Comparison of ENCODE assay signal across 10 cellular contexts in the genomic region with DNA sequence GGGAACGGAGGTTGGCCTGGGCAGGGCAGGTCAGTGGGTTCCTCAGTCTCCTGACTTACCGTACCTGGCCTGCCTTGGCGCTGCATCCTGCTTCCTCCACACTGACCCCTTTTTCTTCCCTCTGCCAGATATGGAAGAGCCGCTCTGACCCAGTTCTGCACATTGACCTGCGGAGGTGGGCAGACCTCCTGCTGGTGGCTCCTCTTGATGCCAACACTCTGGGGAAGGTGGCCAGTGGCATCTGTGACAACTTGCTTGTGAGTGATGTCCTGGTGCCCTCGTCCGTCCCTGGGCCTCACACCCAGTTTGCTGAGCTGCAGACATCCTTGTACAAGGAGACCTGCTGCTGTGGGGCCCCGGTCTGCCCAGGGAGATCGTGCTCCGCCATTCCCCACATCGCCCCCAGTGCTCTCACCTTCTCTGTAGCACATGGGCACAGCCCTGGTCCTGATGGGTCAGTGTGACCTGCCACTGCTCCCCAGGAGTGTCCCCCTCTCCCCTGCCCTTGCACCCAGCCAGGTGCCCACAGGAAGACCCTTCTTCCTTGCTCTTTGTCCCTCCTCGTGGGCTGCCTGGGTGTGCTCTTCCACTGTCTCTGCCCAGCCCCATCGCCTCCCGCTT. TPM values are rescaled to one million over a fixed set of nuclear protein-coding genes. Genes with fewer than 3 reads are reported as not detected.
DNase-seq lines count a peak whose midpoint lies in the region; ATAC-seq, FAIRE-seq and TF ChIP-seq lines count a peak whose summit lies in the region.
"Had no signal": no experiment of that assay in that cellular context is flagged by ENCODE, and none has a peak within 500 bp of the region (broad histone marks: within the 10 kb centered on the region; RNA-seq: fewer than 3 reads in every experiment).

No MANE protein-coding gene starts in this region.

- H3K27ac Mint-ChIP-seq in activated CD4-positive, alpha-beta T cell treated with anti-CD3 and anti-CD28 coated beads, Interleukin-2, amount 10 ng/mL, durations not matched to agents 7 days and 5 days, result peak overlapping the region; percentile 87
- peak overlapping the region; percentile 76 for H3K27ac Mint-ChIP-seq in mesothelial cell of epicardium

- intact Hi-C loops in K562 (cut with micrococcal nuclease), result no loop called here

- H3K4me1 ChIP-seq in K562 (replicated peaks in 1 of 2; ENCODE audit: control insufficient read depth in 2 of 2, insufficient read depth in 2 of 2, low read length in 2 of 2) (peaks cover 39 to 55% of the 10 kb centered on the region in 2 experiments), suprapubic skin (peaks cover 64% of the 10 kb centered on the region), BE2C (peaks cover 35% of the 10 kb centered on the region)

- H2AFZ ChIP-seq in K562 (ENCODE audit: low read depth, low read length), result no peak overlapping the region; the same call in 1 of the 2 replicates

- no peaks in the 10 kb centered on the region for H4K20me1 ChIP-seq in K562 (replicated peaks; ENCODE audit: control insufficient read depth, insufficient read depth, low read length)

- TF ChIP-seq EP300 in K562 (IDR thresholded peaks at IDR 0.05; ENCODE audit: low read length) (no peak), suprapubic skin (IDR thresholded peaks at IDR 0.05) (no peak)

- no peak for DNase-seq in activated CD4-positive, alpha-beta T cell treated with anti-CD3 and anti-CD28 coated beads, Interleukin-2, amount 10 ng/mL, durations not matched to agents 7 days and 5 days
- no peak for DNase-seq in activated CD4-positive, alpha-beta T cell treated with anti-CD3 and anti-CD28 coated beads, Interleukin-2, amount 50 U/mL, for 4 hours
- DNase-seq in K562 (ENCODE audit: extremely low read depth in 1 of 4, low spot score in 3 of 4), result no peak
- DNase-seq in mesothelial cell of epicardium (ENCODE audit: low spot score in 2 of 2, unreplicated experiment in 2 of 2), result no peak
- DNase-seq in suprapubic skin (ENCODE audit: low spot score in 2 of 2), result no peak
- DNase-seq in BE2C, result no peak
- no peak for DNase-seq in cerebellar nuclear complex (lab: John Stamatoyannopoulos, UW)
- DNase-seq in HUDEP-2 (lab: John Stamatoyannopoulos, UW; ENCODE audit: unreplicated experiment in 76 of 76), result no peak
- DNase-seq: ACHN, SK-N-SH had no signal

- POLR2A ChIA-PET in activated CD4-positive, alpha-beta T cell treated with anti-CD3 and anti-CD28 coated beads, Interleukin-2, amount 10 ng/mL, durations not matched to agents 7 days and 5 days (lab: Charles Lee), result no interaction called here
- POLR2A ChIA-PET in K562 (lab: Yijun Ruan, JAX), result interaction anchor here (0.6 to 1.8 kb wide), 12 partner anchors 9 to 739 kb away, joined by 3 to 16 read pairs (median 4); no protein-coding TSS in a partner anchor

- H3K9me3 Mint-ChIP-seq in activated CD4-positive, alpha-beta T cell treated with anti-CD3 and anti-CD28 coated beads, Interleukin-2, amount 10 ng/mL, durations not matched to agents 7 days and 5 days, result no peaks in the 10 kb centered on the region
- H3K9me3 Mint-ChIP-seq in mesothelial cell of epicardium, result no peaks in the 10 kb centered on the region

- CTCF ChIA-PET in activated CD4-positive, alpha-beta T cell treated with anti-CD3 and anti-CD28 coated beads, Interleukin-2, amount 10 ng/mL, durations not matched to agents 7 days and 5 days (lab: Charles Lee), result interaction anchor here (0.6 to 3.3 kb wide), 14 partner anchors 10 to 741 kb away, joined by 3 to 32 read pairs (median 6); a partner anchor contains a TSS
- CTCF ChIA-PET in K562 (lab: Yijun Ruan, JAX; ENCODE audit: low intra/inter-chr PET ratio), result interaction anchor here (2.5 to 2.6 kb wide), 2 partner anchors 158 to 160 kb away, joined by 9 to 19 read pairs; a partner anchor contains a TSS

- TF ChIP-seq POLR2A in K562 (conservative IDR thresholded peaks at IDR 0.05), result no peak
- no peak for TF ChIP-seq POLR2A in suprapubic skin (IDR thresholded peaks at IDR 0.05)

- H3K36me3 ChIP-seq in K562 (ENCODE audit: control insufficient read depth, insufficient read depth, low read length) (peaks cover 19% of the 10 kb centered on the region; the same call in 1 of the 3 replicates), suprapubic skin (no peaks in the 10 kb centered on the region), BE2C (peaks cover 5% of the 10 kb centered on the region; the same call in 1 of the 2 replicates)

- in situ Hi-C loops in K562 (cut with MboI), result no loop called here

- H3K27ac ChIP-seq in K562 (ENCODE audit: extremely low read depth, low read depth, low read length), result peak overlapping the region; percentile 91; the same call in 2 of the 3 replicates
- H3K27ac ChIP-seq in suprapubic skin, result peak overlapping the region; percentile 72

- H3K9ac ChIP-seq in K562 (ENCODE audit: insufficient read depth in 1 of 2, low read depth in 2 of 2, low read length in 2 of 2), result peak overlapping the region; percentile 73 to 85; a peak in 3 of 4 replicates
- H3K9ac ChIP-seq: SK-N-SH had no signal

- FAIRE-seq in K562 (lab: Jason Lieb, UNC), result no peak

- no peak for TF ChIP-seq RAD21 in K562 (CRISPR knock-in tag; conservative IDR thresholded peaks at IDR 0.05 in 1 of 2, IDR thresholded peaks at IDR 0.05 in 1 of 2)

- peaks cover 12% of the 10 kb centered on the region for H3K36me3 Mint-ChIP-seq in activated CD4-positive, alpha-beta T cell treated with anti-CD3 and anti-CD28 coated beads, Interleukin-2, amount 10 ng/mL, durations not matched to agents 7 days and 5 days (ENCODE audit: low read depth)
- peaks cover 6% of the 10 kb centered on the region for H3K36me3 Mint-ChIP-seq in mesothelial cell of epicardium

- peaks cover 2% of the 10 kb centered on the region; the same call in 1 of the 3 replicates for H3K79me2 ChIP-seq in K562 (ENCODE audit: control insufficient read depth, insufficient read depth, low read length)

- H3K27me3 Mint-ChIP-seq in activated CD4-positive, alpha-beta T cell treated with anti-CD3 and anti-CD28 coated beads, Interleukin-2, amount 10 ng/mL, durations not matched to agents 7 days and 5 days, result no peaks in the 10 kb centered on the region
- H3K27me3 Mint-ChIP-seq in mesothelial cell of epicardium (ENCODE audit: low read depth), result no peaks in the 10 kb centered on the region

- H3K4me3 ChIP-seq in K562 (no peak overlapping the region), suprapubic skin (peak overlapping the region; percentile 18), BE2C (ENCODE audit: low read depth, low read length) (no peak overlapping the region)

- no peaks in the 10 kb centered on the region for H3K9me3 ChIP-seq in K562 (replicated peaks; ENCODE audit: control insufficient read depth, insufficient read depth, low read depth, low read length)
- no peaks in the 10 kb centered on the region for H3K9me3 ChIP-seq in suprapubic skin
- H3K9me3 ChIP-seq in BE2C, result no peaks in the 10 kb centered on the region
- H3K9me3 ChIP-seq: SK-N-SH had no signal

- no peaks in the 10 kb centered on the region for H3K27me3 ChIP-seq in K562 (ENCODE audit: control insufficient read depth in 2 of 2, insufficient read depth in 2 of 2, low read length in 2 of 2)
- H3K27me3 ChIP-seq in suprapubic skin, result no peaks in the 10 kb centered on the region
- no peaks in the 10 kb centered on the region for H3K27me3 ChIP-seq in BE2C

- H3K4me3 Mint-ChIP-seq in activated CD4-positive, alpha-beta T cell treated with anti-CD3 and anti-CD28 coated beads, Interleukin-2, amount 10 ng/mL, durations not matched to agents 7 days and 5 days, result no peak overlapping the region
- no peak overlapping the region for H3K4me3 Mint-ChIP-seq in mesothelial cell of epicardium

- ATAC-seq in K562, result no peak

- H3K4me2 ChIP-seq in K562 (ENCODE audit: insufficient read depth, low read length), result peak overlapping the region; percentile 71; the same call in 1 of the 2 replicates
- H3K4me2 ChIP-seq: SK-N-SH had no signal

- no TSS peak for BruUV-seq in K562 (replicated peaks; lab: Mats Ljungman, UMichigan)

- H3K9me1 ChIP-seq in K562 (ENCODE audit: control insufficient read depth, insufficient read depth, low read length), result no peaks in the 10 kb centered on the region

- no peak for TF ChIP-seq CTCF in K562 (IDR thresholded peaks at IDR 0.05 in 2 of 3, conservative IDR thresholded peaks at IDR 0.05 in 1 of 3; ENCODE audit: insufficient read depth in 2 of 3, low read depth in 1 of 3, low read length in 3 of 3)
- no peak for TF ChIP-seq CTCF in mesothelial cell of epicardium (IDR thresholded peaks at IDR 0.05; ENCODE audit: unreplicated experiment)
- TF ChIP-seq CTCF in suprapubic skin (IDR thresholded peaks at IDR 0.05), result no peak
- no peak for TF ChIP-seq CTCF in BE2C (IDR thresholded peaks at IDR 0.05; ENCODE audit: low read depth, low read length)

- H3K4me1 Mint-ChIP-seq in activated CD4-positive, alpha-beta T cell treated with anti-CD3 and anti-CD28 coated beads, Interleukin-2, amount 10 ng/mL, durations not matched to agents 7 days and 5 days, result peaks cover 64% of the 10 kb centered on the region
- H3K4me1 Mint-ChIP-seq in mesothelial cell of epicardium, result peaks cover 31% of the 10 kb centered on the region

- 91% methylated on average over 12 of the region's 14 CpGs for WGBS in K562 (ENCODE audit: insufficient coverage, low coverage, missing lambda C conversion rate)
- WGBS in suprapubic skin, result 92% methylated on average over 7 of the region's 14 CpGs

RNA-seq across cellular contexts. Expression of a gene that starts 21.0 kb away (rescaled TPM):
- 10 to 100 TPM; 19.6 to 20.7 TPM for total RNA-seq in activated CD4-positive, alpha-beta T cell treated with anti-CD3 and anti-CD28 coated beads, Interleukin-2, amount 10 ng/mL, durations not matched to agents 7 days and 5 days
- total RNA-seq in K562 (2011; cell fraction: chromatin; rRNA removed; ENCODE audit: low replicate concordance), result 20.0 and 54.1 TPM in 2 replicates
- 31.7 TPM in 2 replicates for total RNA-seq in K562 (2011; cell fraction: nucleolus; rRNA removed)
- 24.1 and 30.8 TPM in 2 replicates for total RNA-seq in K562 (2011; cell fraction: nucleoplasm; rRNA removed)
- 16.3 and 17.1 TPM in 2 replicates for total RNA-seq in K562 (2014; rRNA removed)
- 6.4 and 10.9 TPM in 2 replicates for total RNA-seq in K562 (2014; rRNA removed; fragmentation: Illumina TruSeq; extraction: Trizol)
- total RNA-seq in K562 (2015; rRNA removed; fragmentation: Illumina TruSeq; extraction: Trizol), result 9.7 and 13.5 TPM in 2 replicates
- 15.2 and 16.7 TPM in 2 replicates for total RNA-seq in K562 (2021)
- polyA plus RNA-seq in K562 (2011; rRNA removed), result 16.7 and 17.9 TPM in 2 replicates
- polyA plus RNA-seq in K562 (2011; cell fraction: cytosol; rRNA removed), result 26.9 and 55.6 TPM in 2 replicates
- 22.7 and 31.8 TPM in 2 replicates for polyA plus RNA-seq in K562 (2011; cell fraction: nucleus; rRNA removed)
- polyA plus RNA-seq in K562 (2012), result 11.4 and 15.7 TPM in 2 replicates
- polyA plus RNA-seq in K562 (2014; fragmentation: Illumina TruSeq; extraction: Trizol), result 21.7 and 24.9 TPM in 2 replicates
- 10 to 100 TPM; 50.0 to 53.6 TPM for polyA plus RNA-seq in K562 (2014; fragmentation: Nextera tagmentation; extraction: Ambion mirVana)
- 34.8 and 41.6 TPM in 2 replicates for polyA plus RNA-seq in K562 (2014; rRNA removed)
- 6.7 and 7.8 TPM in 2 replicates for polyA minus RNA-seq in K562 (2011; rRNA and poly(A)+ RNA removed)
- polyA minus RNA-seq in K562 (2011; cell fraction: cytosol; rRNA and poly(A)+ RNA removed), result 6.4 and 9.0 TPM in 2 replicates
- polyA minus RNA-seq in K562 (2011; cell fraction: nucleus; rRNA and poly(A)+ RNA removed), result 12.3 and 15.2 TPM in 2 replicates
- 16.0 to 18.4 TPM (median 17.2 TPM) in 3 replicates for total RNA-seq in mesothelial cell of epicardium
- total RNA-seq in suprapubic skin, result 10 to 100 TPM in 2 of 4 donors, 1 to 10 TPM in 2; 7.4 to 25.7 (median 13.1) TPM
- polyA plus RNA-seq in BE2C (2012; ENCODE audit: insufficient read depth, insufficient read length, low read depth), result 37.0 TPM

RNA-seq across cellular contexts. Expression of a gene that starts 49.0 kb away (rescaled TPM):
- total RNA-seq in activated CD4-positive, alpha-beta T cell treated with anti-CD3 and anti-CD28 coated beads, Interleukin-2, amount 10 ng/mL, durations not matched to agents 7 days and 5 days, result 1 to 10 TPM; 2.0 to 3.0 TPM
- total RNA-seq in K562 (2011; cell fraction: chromatin; rRNA removed; ENCODE audit: low replicate concordance), result not detected in 2 replicates
- 0.33 TPM in 1 of 2 replicates, not detected in the other for total RNA-seq in K562 (2011; cell fraction: nucleolus; rRNA removed)
- not detected in 2 replicates for total RNA-seq in K562 (2011; cell fraction: nucleoplasm; rRNA removed)
- not detected in 2 replicates for total RNA-seq in K562 (2014; rRNA removed)
- not detected in 2 replicates for total RNA-seq in K562 (2014; rRNA removed; fragmentation: Illumina TruSeq; extraction: Trizol)
- total RNA-seq in K562 (2015; rRNA removed; fragmentation: Illumina TruSeq; extraction: Trizol), result 0.08 and 0.11 TPM in 2 replicates
- 0.27 and 0.31 TPM in 2 replicates for total RNA-seq in K562 (2021)
- polyA plus RNA-seq in K562 (2011; rRNA removed), result 0.24 and 0.29 TPM in 2 replicates
- polyA plus RNA-seq in K562 (2011; cell fraction: cytosol; rRNA removed), result 0.15 and 0.18 TPM in 2 replicates
- 0.14 and 0.15 TPM in 2 replicates for polyA plus RNA-seq in K562 (2011; cell fraction: nucleus; rRNA removed)
- polyA plus RNA-seq in K562 (2012), result 0.14 and 0.21 TPM in 2 replicates
- 0.09 and 0.15 TPM in 2 replicates for polyA plus RNA-seq in K562 (2014; fragmentation: Illumina TruSeq; extraction: Trizol)
- polyA plus RNA-seq in K562 (2014; fragmentation: Nextera tagmentation; extraction: Ambion mirVana), result not detected
- polyA plus RNA-seq in K562 (2014; rRNA removed), result not detected in 2 replicates
- polyA minus RNA-seq in K562 (2011; rRNA and poly(A)+ RNA removed), result 0.11 and 0.42 TPM in 2 replicates
- not detected in 2 replicates for polyA minus RNA-seq in K562 (2011; cell fraction: cytosol; rRNA and poly(A)+ RNA removed)
- polyA minus RNA-seq in K562 (2011; cell fraction: nucleus; rRNA and poly(A)+ RNA removed), result not detected in 2 replicates
- total RNA-seq in mesothelial cell of epicardium, result 23.5 to 30.5 TPM (median 28.4 TPM) in 3 replicates
- 1 to 10 TPM in 3 of 4 donors, under 1 TPM in 1; 0.53 to 4.5 (median 2.7) TPM for total RNA-seq in suprapubic skin
- 261 TPM for polyA plus RNA-seq in BE2C (2012; ENCODE audit: insufficient read depth, insufficient read length, low read depth)
